Comparison of ENCODE assay signal across 1 cellular context in the genomic region with DNA sequence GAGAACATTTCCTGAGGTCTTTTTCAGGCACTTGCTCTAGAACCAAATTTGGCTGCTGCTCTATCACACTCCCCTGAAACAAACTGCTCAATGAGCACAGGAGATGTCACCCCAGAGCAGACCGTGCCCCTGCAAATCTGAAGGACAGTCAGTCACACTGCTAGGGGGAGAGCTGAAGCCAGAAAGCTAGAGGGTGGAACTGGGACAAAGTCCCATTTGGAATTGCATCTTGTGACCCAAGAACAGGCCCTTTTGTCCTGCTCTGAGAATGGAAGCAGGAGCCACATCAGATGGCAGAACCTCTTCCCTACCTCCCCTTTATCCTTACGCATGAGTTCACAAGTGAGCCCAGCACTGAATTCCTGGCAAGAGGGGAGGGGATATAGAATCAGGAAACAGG.
TF ChIP-seq lines count a peak whose summit lies in the region.

No MANE protein-coding gene starts in this region.

TF ChIP-seq in H1, 55 proteins besides CTCF, POLR2A, EP300 and RAD21 (continued from another document):
- TF ChIP-seq, protein P1, sequence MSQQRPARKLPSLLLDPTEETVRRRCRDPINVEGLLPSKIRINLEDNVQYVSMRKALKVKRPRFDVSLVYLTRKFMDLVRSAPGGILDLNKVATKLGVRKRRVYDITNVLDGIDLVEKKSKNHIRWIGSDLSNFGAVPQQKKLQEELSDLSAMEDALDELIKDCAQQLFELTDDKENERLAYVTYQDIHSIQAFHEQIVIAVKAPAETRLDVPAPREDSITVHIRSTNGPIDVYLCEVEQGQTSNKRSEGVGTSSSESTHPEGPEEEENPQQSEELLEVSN (IDR thresholded peaks at IDR 0.05), result no peak
- TF ChIP-seq, protein P2, sequence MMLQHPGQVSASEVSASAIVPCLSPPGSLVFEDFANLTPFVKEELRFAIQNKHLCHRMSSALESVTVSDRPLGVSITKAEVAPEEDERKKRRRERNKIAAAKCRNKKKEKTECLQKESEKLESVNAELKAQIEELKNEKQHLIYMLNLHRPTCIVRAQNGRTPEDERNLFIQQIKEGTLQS (IDR thresholded peaks at IDR 0.05; ENCODE audit: insufficient read depth, low read depth, low read length), result no peak
- TF ChIP-seq SIX5 (IDR thresholded peaks at IDR 0.05; ENCODE audit: low read depth, low read length) (no peak), POLR2AphosphoS5 (IDR thresholded peaks at IDR 0.05; ENCODE audit: low read depth, low read length) (no peak)
